In the genomic region with DNA sequence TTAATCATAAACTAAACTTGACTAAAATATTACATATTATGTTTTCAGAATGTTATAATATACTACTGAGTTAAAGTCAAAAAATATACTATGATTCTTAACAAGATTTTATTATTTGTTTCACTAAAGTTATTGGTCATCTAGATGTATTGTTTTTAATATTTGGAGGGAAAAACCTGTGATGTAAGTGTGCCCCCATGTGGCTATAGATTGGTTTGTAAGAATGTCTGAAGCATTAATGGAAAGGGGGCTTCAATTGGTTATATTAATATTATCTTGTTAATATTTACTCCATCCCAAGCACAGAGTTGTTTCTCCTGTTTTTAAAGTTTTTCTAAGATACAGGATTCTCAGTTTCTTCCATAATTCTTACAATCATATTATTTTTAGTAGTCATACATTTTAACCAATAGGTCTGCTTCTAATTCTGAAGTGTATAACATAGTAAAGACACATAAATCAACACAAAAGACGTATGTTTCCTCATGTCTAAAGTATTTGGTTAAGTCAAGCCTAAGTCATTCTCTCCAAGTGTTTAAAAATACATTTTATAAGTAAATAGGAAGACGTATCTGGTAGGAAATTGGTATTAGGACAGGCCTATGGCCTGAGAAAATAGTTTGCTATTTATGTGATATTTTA, we compare ENCODE assay signal across 8 cellular contexts. TPM values are rescaled to one million over a fixed set of nuclear protein-coding genes. Genes with fewer than 3 reads are reported as not detected.
DNase-seq lines count a peak whose midpoint lies in the region; ATAC-seq, FAIRE-seq and TF ChIP-seq lines count a peak whose summit lies in the region.

No MANE protein-coding gene starts in this region.

- TF ChIP-seq CTCF in dorsolateral prefrontal cortex (IDR thresholded peaks at IDR 0.05 in 54 of 56, conservative IDR thresholded peaks at IDR 0.05 in 2 of 56; ENCODE audit: low read depth in 1 of 56, partially characterized antibody in 56 of 56) = peak; percentile 20 to 83 (median 58)
- TF ChIP-seq CTCF in retinal pigment epithelial cell (conservative IDR thresholded peaks at IDR 0.05; ENCODE audit: low read depth, low read length) = peak; percentile 55

- DNase-seq in NCI-H2081 (lab: John Stamatoyannopoulos, UW) (peak; percentile 19 to 54), NCI-H2081 treated with DMSO at 0.1 percent for 48 hours (lab: John Stamatoyannopoulos, UW) (no peak), NCI-H524 (lab: John Stamatoyannopoulos, UW) (peak; percentile 2 to 31), dorsolateral prefrontal cortex (no peak), retinal pigment epithelial cell (ENCODE audit: low read depth) (no peak), GM12892 (ENCODE audit: insufficient read length) (no peak)
- no peak for DNase-seq in activated CD4-positive, alpha-beta memory T cell treated with anti-CD3 and anti-CD28 coated beads for 36 hours

- no peak for FAIRE-seq in GM12892 (lab: Jason Lieb, UNC)

- TF ChIP-seq POLR2A in GM12892 (IDR thresholded peaks at IDR 0.05; ENCODE audit: low read depth, low read length) = no peak

- intact Hi-C loops in dorsolateral prefrontal cortex (cut with DNase I) = loop anchor here in 1 of 2 donors (10.0 kb wide), 1 partner anchor 389 kb away; no protein-coding TSS in a partner anchor
- intact Hi-C loops in activated CD4-positive, alpha-beta memory T cell treated with anti-CD3 and anti-CD28 coated beads for 36 hours (cut with micrococcal nuclease) = loop anchor here (5.0 kb wide), 1 partner anchor 392 kb away; no protein-coding TSS in a partner anchor

- no peak for ATAC-seq in HG03342 (IDR thresholded peaks at IDR 0.05; ENCODE audit: unreplicated experiment)

- H3K27ac ChIP-seq in dorsolateral prefrontal cortex = no peak overlapping the region

- no peaks in the 10 kb centered on the region for H3K27me3 Mint-ChIP-seq in activated CD4-positive, alpha-beta memory T cell treated with anti-CD3 and anti-CD28 coated beads for 36 hours

- POLR2A ChIA-PET in activated CD4-positive, alpha-beta memory T cell treated with anti-CD3 and anti-CD28 coated beads for 36 hours (lab: Charles Lee) = no interaction called here

- H3K27ac Mint-ChIP-seq in activated CD4-positive, alpha-beta memory T cell treated with anti-CD3 and anti-CD28 coated beads for 36 hours = no peak overlapping the region

- H3K4me3 Mint-ChIP-seq in activated CD4-positive, alpha-beta memory T cell treated with anti-CD3 and anti-CD28 coated beads for 36 hours = no peak overlapping the region

- H3K4me1 Mint-ChIP-seq in activated CD4-positive, alpha-beta memory T cell treated with anti-CD3 and anti-CD28 coated beads for 36 hours (ENCODE audit: low read depth) = no peaks in the 10 kb centered on the region

- no peaks in the 10 kb centered on the region for H3K36me3 Mint-ChIP-seq in activated CD4-positive, alpha-beta memory T cell treated with anti-CD3 and anti-CD28 coated beads for 36 hours

- peaks cover 2% of the 10 kb centered on the region for H3K9me3 Mint-ChIP-seq in activated CD4-positive, alpha-beta memory T cell treated with anti-CD3 and anti-CD28 coated beads for 36 hours

- no peak overlapping the region for H3K4me3 ChIP-seq in dorsolateral prefrontal cortex
- no peak overlapping the region for H3K4me3 ChIP-seq in retinal pigment epithelial cell (ENCODE audit: low read length)

- peaks cover 0 to 3% (median 0%) of the 10 kb centered on the region in 45 donors for H3K27me3 ChIP-seq in dorsolateral prefrontal cortex

- CTCF ChIA-PET in activated CD4-positive, alpha-beta memory T cell treated with anti-CD3 and anti-CD28 coated beads for 36 hours (lab: Charles Lee) = no interaction called here

RNA-seq across cellular contexts. Expression of a gene that starts 58.0 kb away (rescaled TPM):
- total RNA-seq in dorsolateral prefrontal cortex = not detected
- polyA plus RNA-seq in GM12892 (2012; ENCODE audit: missing spikeins) = not detected
- not detected for total RNA-seq in activated CD4-positive, alpha-beta memory T cell treated with anti-CD3 and anti-CD28 coated beads for 36 hours

Comparison
In these comparisons a context has a peak if more than half of its experiments do, and no peak if none do; other contexts are left out.
1. DNase-seq: peak in NCI-H2081 (2 of 2) and NCI-H524 (2 of 2); none in NCI-H2081 treated with DMSO at 0.1 percent for 48 hours (single experiment), dorsolateral prefrontal cortex (0 of 10), retinal pigment epithelial cell (single experiment), GM12892 (single experiment) and activated CD4-positive, alpha-beta memory T cell treated with anti-CD3 and anti-CD28 coated beads for 36 hours (single experiment).